In genomic region chr18:48953096-48953706, GRCh38 we compare ENCODE assay signal across 8 cellular contexts. TPM values are rescaled to one million over a fixed set of nuclear protein-coding genes. Genes with fewer than 3 reads are reported as not detected.
DNase-seq lines count a peak whose midpoint lies in the region; ATAC-seq, FAIRE-seq and TF ChIP-seq lines count a peak whose summit lies in the region.

No MANE protein-coding gene starts in this region.

- no peaks in the 10 kb centered on the region for H3K9me3 ChIP-seq in NT2/D1 (ENCODE audit: insufficient read depth, low read length)
- no peaks in the 10 kb centered on the region for H3K9me3 ChIP-seq in pancreas

- intact Hi-C loops in pancreas (cut with DNase I), result no loop called here

- H3K27ac ChIP-seq in pancreas, result peak overlapping the region; percentile 99 to 100 (median 99)

- no peak for DNase-seq in D721Med (ENCODE audit: insufficient read length, low spot score)
- DNase-seq in NT2/D1 (ENCODE audit: low read depth, low spot score), result no peak
- no peak for DNase-seq in epithelial cell of proximal tubule (ENCODE audit: low read depth)
- DNase-seq in pancreas, result peak in 1 of 6 donors; percentile 13
- DNase-seq in NCI-H82 treated with DMSO at 0.1 percent for 48 hours (lab: John Stamatoyannopoulos, UW; ENCODE audit: unreplicated experiment), result no peak
- DNase-seq in RPMI8226, result no peak
- DNase-seq in erythroblast (lab: John Stamatoyannopoulos, UW), result no peak

- TF ChIP-seq CTCF in D721Med (IDR thresholded peaks at IDR 0.05; ENCODE audit: insufficient read depth, missing control alignments) (no peak), epithelial cell of proximal tubule (conservative IDR thresholded peaks at IDR 0.05; ENCODE audit: low read depth, low read length) (no peak), pancreas (IDR thresholded peaks at IDR 0.05) (no peak)

- H3K36me3 ChIP-seq in NT2/D1 (ENCODE audit: insufficient read depth, insufficient read length, low read length) (peaks cover 21% of the 10 kb centered on the region), pancreas (no peaks in the 10 kb centered on the region)

- 41% methylated on average over 20 of the region's 20 CpGs for WGBS in pancreas, 2 donors

- peak overlapping the region; percentile 75 for H3K9ac ChIP-seq in NT2/D1 (ENCODE audit: insufficient read length, low read depth)

- FAIRE-seq in D721Med (lab: Jason Lieb, UNC) (peak; percentile 16), pancreas (lab: Jason Lieb, UNC) (no peak)

- H3K4me3 ChIP-seq in NT2/D1 (ENCODE audit: insufficient read length, low read depth) (peak overlapping the region; percentile 48), epithelial cell of proximal tubule (ENCODE audit: low read depth, low read length) (peak overlapping the region; percentile 71), pancreas (peak overlapping the region; percentile 45 to 95 (median 71))

- peak in 1 of 4 donors; percentile 2 for ATAC-seq in pancreas
- no peak for ATAC-seq in HG03457 (IDR thresholded peaks at IDR 0.05; ENCODE audit: unreplicated experiment)

- TF ChIP-seq POLR2A in erythroblast (IDR thresholded peaks at IDR 0.05; ENCODE audit: low read length), result no peak

- H3K27me3 ChIP-seq in NT2/D1 (ENCODE audit: insufficient read depth, insufficient read length), result peaks cover 12% of the 10 kb centered on the region
- no peaks in the 10 kb centered on the region for H3K27me3 ChIP-seq in pancreas

- no peaks in the 10 kb centered on the region for H3K4me1 ChIP-seq in NT2/D1 (ENCODE audit: insufficient read depth, insufficient read length)
- peaks cover 0 to 9% (median 0%) of the 10 kb centered on the region in 3 donors for H3K4me1 ChIP-seq in pancreas

RNA-seq across cellular contexts. Expression of gene SMAD7, which starts 2.4 kb away (rescaled TPM):
- total RNA-seq in epithelial cell of proximal tubule (17.4 and 30.4 TPM in 2 replicates), pancreas (10 to 100 TPM in 2 of 6 donors, 1 to 10 TPM in 4; 5.3 to 22.4 (median 6.8) TPM)
- polyA plus RNA-seq in pancreas, result 1 to 10 TPM; 4.2 to 8.2 TPM
